In the genomic region with DNA sequence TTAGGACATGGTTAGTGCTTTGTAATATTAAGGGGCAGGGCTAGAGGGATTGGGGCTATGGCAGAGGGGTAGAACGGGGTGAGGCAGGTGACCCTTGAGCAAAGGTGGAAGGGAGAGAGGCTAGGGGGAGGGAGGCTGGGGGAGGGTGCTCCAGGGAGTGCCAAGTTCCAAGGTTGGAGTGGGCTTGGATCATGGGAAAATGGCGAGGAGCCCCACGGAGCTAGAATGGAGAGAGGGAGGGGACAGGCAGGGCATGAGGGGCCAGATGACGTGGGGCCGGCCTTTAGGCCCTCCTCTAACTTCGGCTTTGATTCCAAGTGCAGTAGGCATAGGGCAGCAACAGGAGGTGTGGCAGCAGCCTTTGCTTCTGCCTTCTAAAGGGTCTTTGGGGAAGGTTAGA, we compare ENCODE assay signal across 22 cellular contexts.
"Had no signal": no experiment of that assay in that cellular context is flagged by ENCODE, and none has a peak within 500 bp of the region (broad histone marks: within the 10 kb centered on the region; RNA-seq: fewer than 3 reads in every experiment).

No MANE protein-coding gene starts in this region.

- H3K27ac Mint-ChIP-seq: immature natural killer cell; memory B cell; mesothelial cell of epicardium; naive B cell; natural killer cell treated with Interleukin-12 subunit alpha and Interleukin-12 subunit beta and Interleukin-15 and Interleukin-18, amount 100 ng/mL, for 72 hours; neural progenitor cell; stimulated activated naive B cell treated with anti-CD40 and anti-IgM and Interleukin-4, amounts not matched to agents 10 μg/mL and 1 μg/mL and 100 μg/mL, for 72 hours; stimulated activated naive CD8-positive, alpha-beta T cell treated with anti-CD3 and anti-CD28 coated beads, Interleukin-15, Interleukin-2, amounts not matched to agents 100 ng/mL and 50 ng/mL, for 24 hours had no signal

- H3K36me3 Mint-ChIP-seq: immature natural killer cell; naive B cell; natural killer cell treated with Interleukin-12 subunit alpha and Interleukin-12 subunit beta and Interleukin-15 and Interleukin-18, amount 100 ng/mL, for 72 hours had no signal

- DNase-seq: colonic mucosa; dermis blood vessel endothelial cell; effector memory CD4-positive, alpha-beta T cell; erythroblast; esophagus squamous epithelium; foreskin melanocyte; hypothalamus; immature natural killer cell; mucosa of descending colon; naive B cell; psoas muscle; right cardiac atrium; sigmoid colon; stimulated activated CD4-positive, alpha-beta T cell treated with anti-CD3 and anti-CD28 coated beads, Interleukin-15, amount 100 ng/mL, for 24 hours; stimulated activated CD4-positive, alpha-beta T cell treated with anti-CD3 and anti-CD28 coated beads, Interleukin-2, amount 100 ng/mL, for 48 hours; stimulated activated naive B cell treated with anti-CD40 and anti-IgM and Interleukin-4, amounts not matched to agents 10 μg/mL and 1 μg/mL and 100 μg/mL, for 72 hours; uterus had no signal

- H3K9me3 Mint-ChIP-seq: mesothelial cell of epicardium had no signal

- ATAC-seq: mucosa of descending colon; natural killer cell treated with Interleukin-12 subunit alpha and Interleukin-12 subunit beta and Interleukin-15 and Interleukin-18, amount 100 ng/mL, for 72 hours; psoas muscle; right cardiac atrium; stimulated activated naive B cell treated with anti-CD40 and anti-IgM and Interleukin-4, amounts not matched to agents 10 μg/mL and 1 μg/mL and 100 μg/mL, for 72 hours had no signal
